Comparison of ENCODE assay signal across 1 cellular context in the genomic region with DNA sequence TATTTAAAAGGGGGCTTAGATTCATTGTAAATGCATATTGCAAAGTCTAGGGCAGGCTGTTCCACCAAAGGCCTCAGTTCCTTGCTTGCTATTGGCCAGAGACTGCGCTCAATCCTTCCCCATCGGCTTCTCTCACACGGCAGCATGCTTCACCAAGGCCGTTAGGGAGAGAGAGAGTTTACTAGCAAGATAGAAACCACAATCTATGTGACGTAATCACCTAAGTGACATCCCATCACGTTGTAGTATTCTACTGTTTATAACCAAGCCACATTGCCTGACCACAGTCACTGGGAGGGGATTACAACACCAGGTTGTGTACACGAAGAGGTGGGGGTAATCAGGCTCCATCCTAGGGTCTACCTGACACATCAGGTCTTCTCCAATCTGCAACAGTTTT.
TF ChIP-seq lines count a peak whose summit lies in the region.

No MANE protein-coding gene starts in this region.

TF ChIP-seq in H1, 55 proteins besides CTCF, POLR2A, EP300 and RAD21 (continued from another document):
- TF ChIP-seq, protein P1, sequence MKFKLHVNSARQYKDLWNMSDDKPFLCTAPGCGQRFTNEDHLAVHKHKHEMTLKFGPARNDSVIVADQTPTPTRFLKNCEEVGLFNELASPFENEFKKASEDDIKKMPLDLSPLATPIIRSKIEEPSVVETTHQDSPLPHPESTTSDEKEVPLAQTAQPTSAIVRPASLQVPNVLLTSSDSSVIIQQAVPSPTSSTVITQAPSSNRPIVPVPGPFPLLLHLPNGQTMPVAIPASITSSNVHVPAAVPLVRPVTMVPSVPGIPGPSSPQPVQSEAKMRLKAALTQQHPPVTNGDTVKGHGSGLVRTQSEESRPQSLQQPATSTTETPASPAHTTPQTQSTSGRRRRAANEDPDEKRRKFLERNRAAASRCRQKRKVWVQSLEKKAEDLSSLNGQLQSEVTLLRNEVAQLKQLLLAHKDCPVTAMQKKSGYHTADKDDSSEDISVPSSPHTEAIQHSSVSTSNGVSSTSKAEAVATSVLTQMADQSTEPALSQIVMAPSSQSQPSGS (IDR thresholded peaks at IDR 0.05; ENCODE audit: low read length), result no peak
- no peak for TF ChIP-seq SRF (IDR thresholded peaks at IDR 0.05; ENCODE audit: low read depth, low read length)
- TF ChIP-seq CBX5 (IDR thresholded peaks at IDR 0.05; ENCODE audit: low read depth, low read length), result no peak
- no peak for TF ChIP-seq TAF1 (IDR thresholded peaks at IDR 0.05; ENCODE audit: low read depth, low read length)
- no peak for TF ChIP-seq JUND (IDR thresholded peaks at IDR 0.05; ENCODE audit: low read length)
- no peak for TF ChIP-seq SP2 (IDR thresholded peaks at IDR 0.05; ENCODE audit: low read length)
- no peak for TF ChIP-seq GTF2F1 (IDR thresholded peaks at IDR 0.05; ENCODE audit: borderline replicate concordance, low read depth, low read length)
- TF ChIP-seq ZNF274 (IDR thresholded peaks at IDR 0.05; ENCODE audit: borderline replicate concordance, extremely low read depth, low read length), result no peak
